2 cellular contexts compared by ENCODE assay signal in the genomic region with DNA sequence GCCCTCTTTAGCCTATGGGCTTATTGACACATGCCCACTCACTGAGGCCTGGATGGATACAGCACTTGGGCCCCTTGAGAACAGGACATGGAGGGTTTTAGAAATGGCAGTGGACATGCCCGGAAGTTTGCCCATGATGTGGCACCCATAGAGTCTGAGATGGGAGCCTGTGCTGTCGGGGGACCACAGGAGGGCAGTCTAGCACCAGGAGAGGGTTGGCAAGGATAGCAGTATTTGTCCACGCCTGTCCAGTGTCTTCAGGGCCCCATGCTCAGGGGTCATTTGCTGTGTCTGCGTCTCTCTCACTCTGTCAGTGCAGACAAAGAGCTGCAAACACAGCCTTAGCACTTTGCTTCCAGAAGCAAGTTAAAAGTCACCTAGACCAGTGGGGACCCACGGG.
A peak's percentile ranks its signal among the peaks of the same experiment; 100 is the strongest.
TF ChIP-seq lines count a peak whose summit lies in the region.

No MANE protein-coding gene starts in this region.

TF ChIP-seq in Ishikawa, 13 proteins besides CTCF, POLR2A, EP300 and RAD21:
- TF ChIP-seq, protein P1, sequence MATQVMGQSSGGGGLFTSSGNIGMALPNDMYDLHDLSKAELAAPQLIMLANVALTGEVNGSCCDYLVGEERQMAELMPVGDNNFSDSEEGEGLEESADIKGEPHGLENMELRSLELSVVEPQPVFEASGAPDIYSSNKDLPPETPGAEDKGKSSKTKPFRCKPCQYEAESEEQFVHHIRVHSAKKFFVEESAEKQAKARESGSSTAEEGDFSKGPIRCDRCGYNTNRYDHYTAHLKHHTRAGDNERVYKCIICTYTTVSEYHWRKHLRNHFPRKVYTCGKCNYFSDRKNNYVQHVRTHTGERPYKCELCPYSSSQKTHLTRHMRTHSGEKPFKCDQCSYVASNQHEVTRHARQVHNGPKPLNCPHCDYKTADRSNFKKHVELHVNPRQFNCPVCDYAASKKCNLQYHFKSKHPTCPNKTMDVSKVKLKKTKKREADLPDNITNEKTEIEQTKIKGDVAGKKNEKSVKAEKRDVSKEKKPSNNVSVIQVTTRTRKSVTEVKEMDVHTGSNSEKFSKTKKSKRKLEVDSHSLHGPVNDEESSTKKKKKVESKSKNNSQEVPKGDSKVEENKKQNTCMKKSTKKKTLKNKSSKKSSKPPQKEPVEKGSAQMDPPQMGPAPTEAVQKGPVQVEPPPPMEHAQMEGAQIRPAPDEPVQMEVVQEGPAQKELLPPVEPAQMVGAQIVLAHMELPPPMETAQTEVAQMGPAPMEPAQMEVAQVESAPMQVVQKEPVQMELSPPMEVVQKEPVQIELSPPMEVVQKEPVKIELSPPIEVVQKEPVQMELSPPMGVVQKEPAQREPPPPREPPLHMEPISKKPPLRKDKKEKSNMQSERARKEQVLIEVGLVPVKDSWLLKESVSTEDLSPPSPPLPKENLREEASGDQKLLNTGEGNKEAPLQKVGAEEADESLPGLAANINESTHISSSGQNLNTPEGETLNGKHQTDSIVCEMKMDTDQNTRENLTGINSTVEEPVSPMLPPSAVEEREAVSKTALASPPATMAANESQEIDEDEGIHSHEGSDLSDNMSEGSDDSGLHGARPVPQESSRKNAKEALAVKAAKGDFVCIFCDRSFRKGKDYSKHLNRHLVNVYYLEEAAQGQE (IDR thresholded peaks at IDR 0.05; ENCODE audit: low read depth) = no peak
- TF ChIP-seq, protein P2, sequence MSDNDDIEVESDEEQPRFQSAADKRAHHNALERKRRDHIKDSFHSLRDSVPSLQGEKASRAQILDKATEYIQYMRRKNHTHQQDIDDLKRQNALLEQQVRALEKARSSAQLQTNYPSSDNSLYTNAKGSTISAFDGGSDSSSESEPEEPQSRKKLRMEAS (IDR thresholded peaks at IDR 0.05) = no peak
- TF ChIP-seq FOXM1 (IDR thresholded peaks at IDR 0.05; ENCODE audit: borderline replicate concordance, low read depth) (no peak), CEBPB (IDR thresholded peaks at IDR 0.05) (no peak), EGR1 (IDR thresholded peaks at IDR 0.05) (no peak), TCF12 (IDR thresholded peaks at IDR 0.05; ENCODE audit: low read depth) (no peak)
- TF ChIP-seq, protein P3, sequence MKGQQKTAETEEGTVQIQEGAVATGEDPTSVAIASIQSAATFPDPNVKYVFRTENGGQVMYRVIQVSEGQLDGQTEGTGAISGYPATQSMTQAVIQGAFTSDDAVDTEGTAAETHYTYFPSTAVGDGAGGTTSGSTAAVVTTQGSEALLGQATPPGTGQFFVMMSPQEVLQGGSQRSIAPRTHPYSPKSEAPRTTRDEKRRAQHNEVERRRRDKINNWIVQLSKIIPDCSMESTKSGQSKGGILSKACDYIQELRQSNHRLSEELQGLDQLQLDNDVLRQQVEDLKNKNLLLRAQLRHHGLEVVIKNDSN (IDR thresholded peaks at IDR 0.05) = no peak

TF ChIP-seq in K562, 482 proteins besides CTCF, POLR2A, EP300 and RAD21 (continued from another document):
- TF ChIP-seq, protein P4, sequence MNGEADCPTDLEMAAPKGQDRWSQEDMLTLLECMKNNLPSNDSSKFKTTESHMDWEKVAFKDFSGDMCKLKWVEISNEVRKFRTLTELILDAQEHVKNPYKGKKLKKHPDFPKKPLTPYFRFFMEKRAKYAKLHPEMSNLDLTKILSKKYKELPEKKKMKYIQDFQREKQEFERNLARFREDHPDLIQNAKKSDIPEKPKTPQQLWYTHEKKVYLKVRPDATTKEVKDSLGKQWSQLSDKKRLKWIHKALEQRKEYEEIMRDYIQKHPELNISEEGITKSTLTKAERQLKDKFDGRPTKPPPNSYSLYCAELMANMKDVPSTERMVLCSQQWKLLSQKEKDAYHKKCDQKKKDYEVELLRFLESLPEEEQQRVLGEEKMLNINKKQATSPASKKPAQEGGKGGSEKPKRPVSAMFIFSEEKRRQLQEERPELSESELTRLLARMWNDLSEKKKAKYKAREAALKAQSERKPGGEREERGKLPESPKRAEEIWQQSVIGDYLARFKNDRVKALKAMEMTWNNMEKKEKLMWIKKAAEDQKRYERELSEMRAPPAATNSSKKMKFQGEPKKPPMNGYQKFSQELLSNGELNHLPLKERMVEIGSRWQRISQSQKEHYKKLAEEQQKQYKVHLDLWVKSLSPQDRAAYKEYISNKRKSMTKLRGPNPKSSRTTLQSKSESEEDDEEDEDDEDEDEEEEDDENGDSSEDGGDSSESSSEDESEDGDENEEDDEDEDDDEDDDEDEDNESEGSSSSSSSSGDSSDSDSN (IDR thresholded peaks at IDR 0.05; ENCODE audit: borderline replicate concordance in 1 of 2, low read depth in 2 of 2, low read length in 2 of 2) = no peak
- peak; percentile 65 for TF ChIP-seq SMC3 (conservative IDR thresholded peaks at IDR 0.05; ENCODE audit: insufficient read depth, low read depth, low read length)
- no peak for TF ChIP-seq ATF7 (IDR thresholded peaks at IDR 0.05)
- TF ChIP-seq JUNB (CRISPR knock-in tag; conservative IDR thresholded peaks at IDR 0.05) = no peak
- TF ChIP-seq, protein P5, sequence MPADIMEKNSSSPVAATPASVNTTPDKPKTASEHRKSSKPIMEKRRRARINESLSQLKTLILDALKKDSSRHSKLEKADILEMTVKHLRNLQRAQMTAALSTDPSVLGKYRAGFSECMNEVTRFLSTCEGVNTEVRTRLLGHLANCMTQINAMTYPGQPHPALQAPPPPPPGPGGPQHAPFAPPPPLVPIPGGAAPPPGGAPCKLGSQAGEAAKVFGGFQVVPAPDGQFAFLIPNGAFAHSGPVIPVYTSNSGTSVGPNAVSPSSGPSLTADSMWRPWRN (IDR thresholded peaks at IDR 0.05; ENCODE audit: low read depth) = no peak
- TF ChIP-seq ZNF23 (CRISPR knock-in tag; IDR thresholded peaks at IDR 0.05) = no peak
- TF ChIP-seq, protein P6, sequence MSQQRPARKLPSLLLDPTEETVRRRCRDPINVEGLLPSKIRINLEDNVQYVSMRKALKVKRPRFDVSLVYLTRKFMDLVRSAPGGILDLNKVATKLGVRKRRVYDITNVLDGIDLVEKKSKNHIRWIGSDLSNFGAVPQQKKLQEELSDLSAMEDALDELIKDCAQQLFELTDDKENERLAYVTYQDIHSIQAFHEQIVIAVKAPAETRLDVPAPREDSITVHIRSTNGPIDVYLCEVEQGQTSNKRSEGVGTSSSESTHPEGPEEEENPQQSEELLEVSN (IDR thresholded peaks at IDR 0.05; ENCODE audit: borderline replicate concordance in 1 of 2, extremely low read depth in 1 of 2, insufficient read depth in 1 of 2, insufficient read length in 1 of 2, low read depth in 1 of 2, low read length in 1 of 2, poor library complexity in 1 of 2, severe bottlenecking in 1 of 2) = no peak
- TF ChIP-seq, protein P7, sequence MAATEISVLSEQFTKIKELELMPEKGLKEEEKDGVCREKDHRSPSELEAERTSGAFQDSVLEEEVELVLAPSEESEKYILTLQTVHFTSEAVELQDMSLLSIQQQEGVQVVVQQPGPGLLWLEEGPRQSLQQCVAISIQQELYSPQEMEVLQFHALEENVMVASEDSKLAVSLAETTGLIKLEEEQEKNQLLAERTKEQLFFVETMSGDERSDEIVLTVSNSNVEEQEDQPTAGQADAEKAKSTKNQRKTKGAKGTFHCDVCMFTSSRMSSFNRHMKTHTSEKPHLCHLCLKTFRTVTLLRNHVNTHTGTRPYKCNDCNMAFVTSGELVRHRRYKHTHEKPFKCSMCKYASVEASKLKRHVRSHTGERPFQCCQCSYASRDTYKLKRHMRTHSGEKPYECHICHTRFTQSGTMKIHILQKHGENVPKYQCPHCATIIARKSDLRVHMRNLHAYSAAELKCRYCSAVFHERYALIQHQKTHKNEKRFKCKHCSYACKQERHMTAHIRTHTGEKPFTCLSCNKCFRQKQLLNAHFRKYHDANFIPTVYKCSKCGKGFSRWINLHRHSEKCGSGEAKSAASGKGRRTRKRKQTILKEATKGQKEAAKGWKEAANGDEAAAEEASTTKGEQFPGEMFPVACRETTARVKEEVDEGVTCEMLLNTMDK (IDR thresholded peaks at IDR 0.05; ENCODE audit: borderline replicate concordance, insufficient read depth, low read depth, low read length, poor library complexity, severe bottlenecking) = peak; percentile 18
- TF ChIP-seq ERF (CRISPR knock-in tag; IDR thresholded peaks at IDR 0.05) = no peak
- TF ChIP-seq ZNF699 (CRISPR knock-in tag; IDR thresholded peaks at IDR 0.05; ENCODE audit: insufficient replicate concordance) = no peak
- TF ChIP-seq ZNF57 (CRISPR knock-in tag; IDR thresholded peaks at IDR 0.05) = no peak
- TF ChIP-seq CXXC5 (CRISPR knock-in tag; IDR thresholded peaks at IDR 0.05) = no peak
- TF ChIP-seq ZNF133 (CRISPR knock-in tag; IDR thresholded peaks at IDR 0.05) = no peak
- TF ChIP-seq RBM22 (IDR thresholded peaks at IDR 0.05; ENCODE audit: low read depth, low read length, poor library complexity, severe bottlenecking) = no peak
- TF ChIP-seq, protein P8, sequence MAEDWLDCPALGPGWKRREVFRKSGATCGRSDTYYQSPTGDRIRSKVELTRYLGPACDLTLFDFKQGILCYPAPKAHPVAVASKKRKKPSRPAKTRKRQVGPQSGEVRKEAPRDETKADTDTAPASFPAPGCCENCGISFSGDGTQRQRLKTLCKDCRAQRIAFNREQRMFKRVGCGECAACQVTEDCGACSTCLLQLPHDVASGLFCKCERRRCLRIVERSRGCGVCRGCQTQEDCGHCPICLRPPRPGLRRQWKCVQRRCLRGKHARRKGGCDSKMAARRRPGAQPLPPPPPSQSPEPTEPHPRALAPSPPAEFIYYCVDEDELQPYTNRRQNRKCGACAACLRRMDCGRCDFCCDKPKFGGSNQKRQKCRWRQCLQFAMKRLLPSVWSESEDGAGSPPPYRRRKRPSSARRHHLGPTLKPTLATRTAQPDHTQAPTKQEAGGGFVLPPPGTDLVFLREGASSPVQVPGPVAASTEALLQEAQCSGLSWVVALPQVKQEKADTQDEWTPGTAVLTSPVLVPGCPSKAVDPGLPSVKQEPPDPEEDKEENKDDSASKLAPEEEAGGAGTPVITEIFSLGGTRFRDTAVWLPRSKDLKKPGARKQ (CRISPR knock-in tag; IDR thresholded peaks at IDR 0.05) = no peak
- no peak for TF ChIP-seq STAT5A (IDR thresholded peaks at IDR 0.05; ENCODE audit: borderline replicate concordance, low read length)
- no peak for TF ChIP-seq ZNF239 (CRISPR knock-in tag; IDR thresholded peaks at IDR 0.05)
- no peak for TF ChIP-seq YBX1 (IDR thresholded peaks at IDR 0.05)
- TF ChIP-seq, protein P9, sequence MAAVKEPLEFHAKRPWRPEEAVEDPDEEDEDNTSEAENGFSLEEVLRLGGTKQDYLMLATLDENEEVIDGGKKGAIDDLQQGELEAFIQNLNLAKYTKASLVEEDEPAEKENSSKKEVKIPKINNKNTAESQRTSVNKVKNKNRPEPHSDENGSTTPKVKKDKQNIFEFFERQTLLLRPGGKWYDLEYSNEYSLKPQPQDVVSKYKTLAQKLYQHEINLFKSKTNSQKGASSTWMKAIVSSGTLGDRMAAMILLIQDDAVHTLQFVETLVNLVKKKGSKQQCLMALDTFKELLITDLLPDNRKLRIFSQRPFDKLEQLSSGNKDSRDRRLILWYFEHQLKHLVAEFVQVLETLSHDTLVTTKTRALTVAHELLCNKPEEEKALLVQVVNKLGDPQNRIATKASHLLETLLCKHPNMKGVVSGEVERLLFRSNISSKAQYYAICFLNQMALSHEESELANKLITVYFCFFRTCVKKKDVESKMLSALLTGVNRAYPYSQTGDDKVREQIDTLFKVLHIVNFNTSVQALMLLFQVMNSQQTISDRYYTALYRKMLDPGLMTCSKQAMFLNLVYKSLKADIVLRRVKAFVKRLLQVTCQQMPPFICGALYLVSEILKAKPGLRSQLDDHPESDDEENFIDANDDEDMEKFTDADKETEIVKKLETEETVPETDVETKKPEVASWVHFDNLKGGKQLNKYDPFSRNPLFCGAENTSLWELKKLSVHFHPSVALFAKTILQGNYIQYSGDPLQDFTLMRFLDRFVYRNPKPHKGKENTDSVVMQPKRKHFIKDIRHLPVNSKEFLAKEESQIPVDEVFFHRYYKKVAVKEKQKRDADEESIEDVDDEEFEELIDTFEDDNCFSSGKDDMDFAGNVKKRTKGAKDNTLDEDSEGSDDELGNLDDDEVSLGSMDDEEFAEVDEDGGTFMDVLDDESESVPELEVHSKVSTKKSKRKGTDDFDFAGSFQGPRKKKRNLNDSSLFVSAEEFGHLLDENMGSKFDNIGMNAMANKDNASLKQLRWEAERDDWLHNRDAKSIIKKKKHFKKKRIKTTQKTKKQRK (IDR thresholded peaks at IDR 0.05; ENCODE audit: borderline replicate concordance, low read depth, low read length) = no peak
- TF ChIP-seq ZBED1 (IDR thresholded peaks at IDR 0.05) = no peak
- TF ChIP-seq SREBF1 (IDR thresholded peaks at IDR 0.05; ENCODE audit: borderline replicate concordance, low read depth, low read length) = no peak
- TF ChIP-seq, protein P10, sequence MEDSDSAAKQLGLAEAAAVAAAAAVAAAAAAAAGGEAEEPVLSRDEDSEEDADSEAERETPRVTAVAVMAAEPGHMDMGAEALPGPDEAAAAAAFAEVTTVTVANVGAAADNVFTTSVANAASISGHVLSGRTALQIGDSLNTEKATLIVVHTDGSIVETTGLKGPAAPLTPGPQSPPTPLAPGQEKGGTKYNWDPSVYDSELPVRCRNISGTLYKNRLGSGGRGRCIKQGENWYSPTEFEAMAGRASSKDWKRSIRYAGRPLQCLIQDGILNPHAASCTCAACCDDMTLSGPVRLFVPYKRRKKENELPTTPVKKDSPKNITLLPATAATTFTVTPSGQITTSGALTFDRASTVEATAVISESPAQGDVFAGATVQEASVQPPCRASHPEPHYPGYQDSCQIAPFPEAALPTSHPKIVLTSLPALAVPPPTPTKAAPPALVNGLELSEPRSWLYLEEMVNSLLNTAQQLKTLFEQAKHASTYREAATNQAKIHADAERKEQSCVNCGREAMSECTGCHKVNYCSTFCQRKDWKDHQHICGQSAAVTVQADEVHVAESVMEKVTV (CRISPR knock-in tag; IDR thresholded peaks at IDR 0.05) = peak; percentile 32; the same call in 1 of the 2 replicates
- TF ChIP-seq HEY1 (CRISPR knock-in tag; IDR thresholded peaks at IDR 0.05; ENCODE audit: borderline replicate concordance) = no peak
- TF ChIP-seq, protein P11, sequence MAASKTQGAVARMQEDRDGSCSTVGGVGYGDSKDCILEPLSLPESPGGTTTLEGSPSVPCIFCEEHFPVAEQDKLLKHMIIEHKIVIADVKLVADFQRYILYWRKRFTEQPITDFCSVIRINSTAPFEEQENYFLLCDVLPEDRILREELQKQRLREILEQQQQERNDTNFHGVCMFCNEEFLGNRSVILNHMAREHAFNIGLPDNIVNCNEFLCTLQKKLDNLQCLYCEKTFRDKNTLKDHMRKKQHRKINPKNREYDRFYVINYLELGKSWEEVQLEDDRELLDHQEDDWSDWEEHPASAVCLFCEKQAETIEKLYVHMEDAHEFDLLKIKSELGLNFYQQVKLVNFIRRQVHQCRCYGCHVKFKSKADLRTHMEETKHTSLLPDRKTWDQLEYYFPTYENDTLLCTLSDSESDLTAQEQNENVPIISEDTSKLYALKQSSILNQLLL (CRISPR knock-in tag; IDR thresholded peaks at IDR 0.05; ENCODE audit: borderline replicate concordance) = no peak
- no peak for TF ChIP-seq PTBP1 (IDR thresholded peaks at IDR 0.05; ENCODE audit: low read depth, low read length)
